8 cellular contexts compared by ENCODE assay signal in genomic region chr10:110356628-110357245, GRCh38. TPM values are rescaled to one million over a fixed set of nuclear protein-coding genes. Genes with fewer than 3 reads are reported as not detected.
DNase-seq lines count a peak whose midpoint lies in the region; ATAC-seq lines count a peak whose summit lies in the region.

No MANE protein-coding gene starts in this region.

- H3K9me3 Mint-ChIP-seq in activated T-cell treated with anti-CD3 and anti-CD28 coated beads, Interleukin-2, amount 50 U/mL, for 4 hours, result no peaks in the 10 kb centered on the region
- H3K9me3 Mint-ChIP-seq in stimulated activated effector memory CD8-positive, alpha-beta T cell treated with anti-CD3 and anti-CD28 coated beads, Interleukin-12 subunit alpha, Interleukin-12 subunit beta, amount 100 ng/mL, for 72 hours, result no peaks in the 10 kb centered on the region

- peaks cover 70% of the 10 kb centered on the region for H3K4me1 Mint-ChIP-seq in activated T-cell treated with anti-CD3 and anti-CD28 coated beads, Interleukin-2, amount 50 U/mL, for 4 hours (ENCODE audit: low read depth)
- peaks cover 91% of the 10 kb centered on the region for H3K4me1 Mint-ChIP-seq in stimulated activated effector memory CD8-positive, alpha-beta T cell treated with anti-CD3 and anti-CD28 coated beads, Interleukin-12 subunit alpha, Interleukin-12 subunit beta, amount 100 ng/mL, for 72 hours

- H3K27me3 Mint-ChIP-seq in activated T-cell treated with anti-CD3 and anti-CD28 coated beads, Interleukin-2, amount 50 U/mL, for 4 hours (ENCODE audit: low read depth), result no peaks in the 10 kb centered on the region

- DNase-seq in Daoy (ENCODE audit: low read depth) (peak; percentile 80), KBM-7 (peak; percentile 25), islet precursor cell (peak; percentile 68), NCI-H128 (lab: John Stamatoyannopoulos, UW; ENCODE audit: unreplicated experiment) (no peak), DMS79 (lab: John Stamatoyannopoulos, UW) (no peak)
- DNase-seq in activated T-cell treated with anti-CD3 and anti-CD28 coated beads, Interleukin-2, amount 50 U/mL, for 4 hours, result peak; percentile 54
- DNase-seq in stimulated activated effector memory CD8-positive, alpha-beta T cell treated with anti-CD3 and anti-CD28 coated beads, Interleukin-12 subunit alpha, Interleukin-12 subunit beta, amount 100 ng/mL, for 72 hours (ENCODE audit: low spot score in 2 of 2), result peak; percentile 66 to 88

- peak; percentile 72 for ATAC-seq in GM21526 (IDR thresholded peaks at IDR 0.05; ENCODE audit: low FRiP score, unreplicated experiment)
- ATAC-seq in activated T-cell treated with anti-CD3 and anti-CD28 coated beads, Interleukin-2, amount 50 U/mL, for 4 hours, result peak; percentile 61
- peak; percentile 75 for ATAC-seq in stimulated activated effector memory CD8-positive, alpha-beta T cell treated with anti-CD3 and anti-CD28 coated beads, Interleukin-12 subunit alpha, Interleukin-12 subunit beta, amount 100 ng/mL, for 72 hours

- in situ Hi-C loops in KBM-7 (cut with MboI; ENCODE audit: low pct_unique_long_range_greater_than_20kb, low sequenced_read_pairs), result loop anchor here (25.0 kb wide), 1 partner anchor 181 kb away; no protein-coding TSS in a partner anchor

- peak overlapping the region; percentile 73 for H3K4me3 Mint-ChIP-seq in activated T-cell treated with anti-CD3 and anti-CD28 coated beads, Interleukin-2, amount 50 U/mL, for 4 hours
- H3K4me3 Mint-ChIP-seq in stimulated activated effector memory CD8-positive, alpha-beta T cell treated with anti-CD3 and anti-CD28 coated beads, Interleukin-12 subunit alpha, Interleukin-12 subunit beta, amount 100 ng/mL, for 72 hours, result peak overlapping the region; percentile 82

- peak overlapping the region; percentile 97 for H3K27ac Mint-ChIP-seq in stimulated activated effector memory CD8-positive, alpha-beta T cell treated with anti-CD3 and anti-CD28 coated beads, Interleukin-12 subunit alpha, Interleukin-12 subunit beta, amount 100 ng/mL, for 72 hours

- H3K36me3 Mint-ChIP-seq in activated T-cell treated with anti-CD3 and anti-CD28 coated beads, Interleukin-2, amount 50 U/mL, for 4 hours (ENCODE audit: insufficient read depth), result no peaks in the 10 kb centered on the region
- H3K36me3 Mint-ChIP-seq in stimulated activated effector memory CD8-positive, alpha-beta T cell treated with anti-CD3 and anti-CD28 coated beads, Interleukin-12 subunit alpha, Interleukin-12 subunit beta, amount 100 ng/mL, for 72 hours, result peaks cover 25% of the 10 kb centered on the region

RNA-seq across cellular contexts. Expression of gene SMNDC1, which starts 52.0 kb away (rescaled TPM):
- 5.8 and 7.5 TPM in 2 replicates for total RNA-seq in Daoy (2014; rRNA removed; shearing (Covaris generic))
- total RNA-seq in activated T-cell treated with anti-CD3 and anti-CD28 coated beads, Interleukin-2, amount 50 U/mL, for 4 hours, result 10 to 100 TPM; 54.7 to 56.6 (median 55.4) TPM

Comparison
In these comparisons a context has a peak if more than half of its experiments do, and no peak if none do; other contexts are left out.
1. DNase-seq: peak in Daoy (single experiment), KBM-7 (single experiment), activated T-cell treated with anti-CD3 and anti-CD28 coated beads, Interleukin-2, amount 50 U/mL, for 4 hours (single experiment), islet precursor cell (single experiment) and stimulated activated effector memory CD8-positive, alpha-beta T cell treated with anti-CD3 and anti-CD28 coated beads, Interleukin-12 subunit alpha, Interleukin-12 subunit beta, amount 100 ng/mL, for 72 hours (2 of 2); none in NCI-H128 (single experiment) and DMS79 (single experiment).
2. Peak in every context shown above with its lines, with median percentiles within 50 percentile points of each other: ATAC-seq.